1 cellular context compared by ENCODE assay signal in genomic region chr17:60506312-60506711, GRCh38.
TF ChIP-seq lines count a peak whose summit lies in the region.

No MANE protein-coding gene starts in this region.

TF ChIP-seq in SK-N-SH treated with all-trans-retinoic acid at 6 μM for 48 hours, 23 proteins besides CTCF, POLR2A, EP300 and RAD21 (continued from another document):
- TF ChIP-seq POU6F1 (CRISPR knock-in tag; IDR thresholded peaks at IDR 0.05; ENCODE audit: borderline replicate concordance, low read depth) (no peak), ZNF70 (CRISPR knock-in tag; IDR thresholded peaks at IDR 0.05) (no peak), TOX (CRISPR knock-in tag; IDR thresholded peaks at IDR 0.05; ENCODE audit: borderline replicate concordance) (no peak), BACH2 (CRISPR knock-in tag; IDR thresholded peaks at IDR 0.05; ENCODE audit: borderline replicate concordance) (no peak), CSDC2 (CRISPR knock-in tag; IDR thresholded peaks at IDR 0.05) (no peak)
